In genomic region chr18:79068946-79069791, GRCh38 we compare ENCODE assay signal across 8 cellular contexts. TPM values are rescaled to one million over a fixed set of nuclear protein-coding genes. Genes with fewer than 3 reads are reported as not detected.
A peak's percentile ranks its signal among the peaks of the same experiment; 100 is the strongest.
DNase-seq lines count a peak whose midpoint lies in the region; TF ChIP-seq lines count a peak whose summit lies in the region.

Gene ATP9B (plus strand): TSS chr18:79069394. CDS start chr18:79069411, 17 bp downstream.

- H3K4me3 ChIP-seq in fibroblast of villous mesenchyme (ENCODE audit: low read depth, low read length): peak within 1 kb of the TSS; percentile 87
- peak within 1 kb of the TSS; percentile 80 to 86 for H3K4me3 ChIP-seq in stomach smooth muscle (ENCODE audit: low read length in 2 of 2)

- no peaks in the 10 kb centered on the region for H3K27me3 ChIP-seq in stomach smooth muscle (ENCODE audit: control insufficient read depth in 1 of 2, insufficient read depth in 2 of 2, low read length in 2 of 2)

- H3K4me3 Mint-ChIP-seq in neural crest cell: peak within 1 kb of the TSS; percentile 97

- peaks cover 0 to 10% of the 10 kb centered on the region in 2 donors for H3K9me3 ChIP-seq in stomach smooth muscle (ENCODE audit: control insufficient read depth in 2 of 2, low read length in 2 of 2)

- H3K36me3 Mint-ChIP-seq in neural crest cell (ENCODE audit: low read depth): peaks cover 39% of the 10 kb centered on the region

- H3K27ac ChIP-seq in stomach smooth muscle (ENCODE audit: low read length): peak within 1 kb of the TSS; percentile 94

- peak within 1 kb of the TSS; percentile 90 to 94 for H3K9ac ChIP-seq in stomach smooth muscle (ENCODE audit: low read length in 2 of 2)

- H3K9me3 Mint-ChIP-seq in neural crest cell: peaks cover 35% of the 10 kb centered on the region

- H3K4me1 ChIP-seq in stomach smooth muscle (ENCODE audit: control insufficient read depth, insufficient read depth, low read length): peaks cover 6% of the 10 kb centered on the region

- peak within 1 kb of the TSS; percentile 94 for H3K27ac Mint-ChIP-seq in neural crest cell (ENCODE audit: unreplicated experiment)

- peaks cover 23% of the 10 kb centered on the region for H3K4me1 Mint-ChIP-seq in neural crest cell

- TF ChIP-seq CTCF in fibroblast of villous mesenchyme (IDR thresholded peaks at IDR 0.05; ENCODE audit: insufficient read depth, low read depth, low read length) (peak; percentile 13), neural crest cell (conservative IDR thresholded peaks at IDR 0.05) (no peak)

- no peaks in the 10 kb centered on the region for H3K36me3 ChIP-seq in stomach smooth muscle (ENCODE audit: control insufficient read depth in 2 of 2, insufficient read depth in 2 of 2, low read length in 2 of 2)

- peak; percentile 94 for DNase-seq in ELR (ENCODE audit: low read depth)
- DNase-seq in H4 (ENCODE audit: low spot score): peak; percentile 94
- peak; percentile 94 for DNase-seq in LoVo (ENCODE audit: low spot score)
- peak; percentile 18 for DNase-seq in SIG-M5 (lab: John Stamatoyannopoulos, UW)
- peak; percentile 99 for DNase-seq in activated gamma-delta T cell (lab: John Stamatoyannopoulos, UW)
- DNase-seq in fibroblast of villous mesenchyme (ENCODE audit: low read depth): peak; percentile 99
- peak; percentile 95 for DNase-seq in neural crest cell (ENCODE audit: low read depth, low spot score)

- peaks cover 30% of the 10 kb centered on the region for H3K27me3 Mint-ChIP-seq in neural crest cell (ENCODE audit: low read depth)

RNA-seq across cellular contexts. Expression of gene ATP9B, which starts in this region (rescaled TPM):
- total RNA-seq in H4 (2014; rRNA removed; shearing (Covaris generic)): 8.2 and 9.4 TPM in 2 replicates
- 30.9 and 35.4 TPM in 2 replicates for total RNA-seq in fibroblast of villous mesenchyme
- total RNA-seq in neural crest cell: 32.9 and 33.8 TPM in 2 replicates

Comparison
In these comparisons a context has a peak if more than half of its experiments do, and no peak if none do; other contexts are left out.
1. Peak in every context shown above with its lines: DNase-seq, H3K4me3 ChIP-seq and H3K27ac ChIP-seq.
2. DNase-seq: peak in every context shown above with its lines; median percentile 99 in activated gamma-delta T cell; 99 in fibroblast of villous mesenchyme; 95 in neural crest cell; 94 in ELR; 94 in H4; 94 in LoVo; 18 in SIG-M5.